ENCODE assay signal across 10 cellular contexts in genomic region chr5:176630681-176631222, GRCh38. TPM values are rescaled to one million over a fixed set of nuclear protein-coding genes. Genes with fewer than 3 reads are reported as not detected.
DNase-seq lines count a peak whose midpoint lies in the region; ATAC-seq and TF ChIP-seq lines count a peak whose summit lies in the region.
"Had no signal": no experiment of that assay in that cellular context is flagged by ENCODE, and none has a peak within 500 bp of the region (broad histone marks: within the 10 kb centered on the region; RNA-seq: fewer than 3 reads in every experiment).

No MANE protein-coding gene starts in this region.

- 6 to 7% methylated on average over 20 of the region's 20 CpGs for WGBS in testis, 2 donors

- no peaks in the 10 kb centered on the region for H3K36me3 Mint-ChIP-seq in activated T-cell treated with anti-CD3 and anti-CD28 coated beads, Interleukin-2, amount 50 U/mL, for 4 hours (ENCODE audit: insufficient read depth)
- no peaks in the 10 kb centered on the region for H3K36me3 Mint-ChIP-seq in activated T-helper 17 cell treated with anti-CD3 and anti-CD28 coated beads, Interleukin-2, amount 50 U/mL, for 72 hours (ENCODE audit: low read depth)
- peaks cover 0 to 5% (median 4%) of the 10 kb centered on the region in 3 donors for H3K36me3 Mint-ChIP-seq in immature natural killer cell

- H3K4me3 ChIP-seq in testis = peak overlapping the region; percentile 26 to 52

- peak overlapping the region; percentile 20 for H3K4me3 Mint-ChIP-seq in activated T-cell treated with anti-CD3 and anti-CD28 coated beads, Interleukin-2, amount 50 U/mL, for 4 hours
- H3K4me3 Mint-ChIP-seq in activated T-helper 17 cell treated with anti-CD3 and anti-CD28 coated beads, Interleukin-2, amount 50 U/mL, for 72 hours = peak overlapping the region; percentile 48
- peak overlapping the region; percentile 23 to 72 (median 57) for H3K4me3 Mint-ChIP-seq in immature natural killer cell

- H3K27me3 ChIP-seq in testis = no peaks in the 10 kb centered on the region

- H3K9me3 Mint-ChIP-seq in activated T-cell treated with anti-CD3 and anti-CD28 coated beads, Interleukin-2, amount 50 U/mL, for 4 hours = no peaks in the 10 kb centered on the region
- H3K9me3 Mint-ChIP-seq in activated T-helper 17 cell treated with anti-CD3 and anti-CD28 coated beads, Interleukin-2, amount 50 U/mL, for 72 hours = no peaks in the 10 kb centered on the region
- H3K9me3 Mint-ChIP-seq in immature natural killer cell = peaks cover 0 to 1% (median 0%) of the 10 kb centered on the region in 6 donors

- no peak for ATAC-seq in activated T-cell treated with anti-CD3 and anti-CD28 coated beads, Interleukin-2, amount 50 U/mL, for 4 hours
- no peak for ATAC-seq in activated T-helper 17 cell treated with anti-CD3 and anti-CD28 coated beads, Interleukin-2, amount 50 U/mL, for 72 hours (replicated peaks)
- no peak for ATAC-seq in HG03432 (IDR thresholded peaks at IDR 0.05; ENCODE audit: unreplicated experiment)
- no peak for ATAC-seq in GM18867 (IDR thresholded peaks at IDR 0.05; ENCODE audit: unreplicated experiment)

- intact Hi-C loops in testis (cut with DNase I; ENCODE audit: low total_unique reads) = loop anchor here (10.0 kb wide), 1 partner anchor 86 kb away; the partner anchor contains the start of gene CDHR2

- H3K4me1 Mint-ChIP-seq in activated T-cell treated with anti-CD3 and anti-CD28 coated beads, Interleukin-2, amount 50 U/mL, for 4 hours (ENCODE audit: low read depth) = peaks cover 20% of the 10 kb centered on the region
- no peaks in the 10 kb centered on the region for H3K4me1 Mint-ChIP-seq in activated T-helper 17 cell treated with anti-CD3 and anti-CD28 coated beads, Interleukin-2, amount 50 U/mL, for 72 hours
- H3K4me1 Mint-ChIP-seq in immature natural killer cell = peaks cover 7 to 15% of the 10 kb centered on the region in 2 donors

- peaks cover 9% of the 10 kb centered on the region for H3K4me1 ChIP-seq in testis

- H3K27ac Mint-ChIP-seq in activated T-helper 17 cell treated with anti-CD3 and anti-CD28 coated beads, Interleukin-2, amount 50 U/mL, for 72 hours = no peak overlapping the region
- H3K27ac Mint-ChIP-seq in immature natural killer cell = no peak overlapping the region

- TF ChIP-seq POLR2A in testis (IDR thresholded peaks at IDR 0.05) = no peak

- H3K36me3 ChIP-seq in testis (ENCODE audit: low read depth, missing control alignments) = no peaks in the 10 kb centered on the region

- no peak for TF ChIP-seq CTCF in testis (IDR thresholded peaks at IDR 0.05)

- no peaks in the 10 kb centered on the region for H3K9me3 ChIP-seq in testis

- no peak overlapping the region for H3K27ac ChIP-seq in testis

- peaks cover 84% of the 10 kb centered on the region for H3K27me3 Mint-ChIP-seq in activated T-cell treated with anti-CD3 and anti-CD28 coated beads, Interleukin-2, amount 50 U/mL, for 4 hours (ENCODE audit: low read depth)
- H3K27me3 Mint-ChIP-seq in activated T-helper 17 cell treated with anti-CD3 and anti-CD28 coated beads, Interleukin-2, amount 50 U/mL, for 72 hours = peaks cover 56% of the 10 kb centered on the region
- peaks cover 13 to 38% (median 24%) of the 10 kb centered on the region in 3 donors for H3K27me3 Mint-ChIP-seq in immature natural killer cell (ENCODE audit: low read depth in 3 of 3)

- DNase-seq in activated T-cell treated with anti-CD3 and anti-CD28 coated beads, Interleukin-2, amount 50 U/mL, for 4 hours = no peak
- no peak for DNase-seq in activated T-cell treated with anti-CD3 and anti-CD28 coated beads for 4 hours
- DNase-seq in immature natural killer cell = no peak
- no peak for DNase-seq in testis
- DNase-seq in HUDEP-2 (lab: John Stamatoyannopoulos, UW; ENCODE audit: unreplicated experiment in 76 of 76) = no peak
- DNase-seq: aorta, NCI-H524 treated with DMSO at 0.1 percent for 48 hours had no signal

RNA-seq across cellular contexts. Expression of gene EIF4E1B, which starts 0.3 kb away (rescaled TPM):
- not detected for total RNA-seq in activated T-cell treated with anti-CD3 and anti-CD28 coated beads, Interleukin-2, amount 50 U/mL, for 4 hours
- total RNA-seq in activated T-helper 17 cell treated with anti-CD3 and anti-CD28 coated beads, Interleukin-2, amount 50 U/mL, for 72 hours = not detected
- polyA plus RNA-seq in immature natural killer cell (not detected), testis (ENCODE audit: insufficient read depth, low read depth, low replicate concordance) (1.0 TPM)
- 1 to 10 TPM in 1 of 2 donors, under 1 TPM in 1; 0.99 to 2.4 TPM for total RNA-seq in testis
- total RNA-seq: aorta had no signal
- polyA plus RNA-seq: aorta had no signal

RNA-seq across cellular contexts. Expression of gene SNCB, which starts 0.4 kb away (rescaled TPM):
- not detected for total RNA-seq in activated T-cell treated with anti-CD3 and anti-CD28 coated beads, Interleukin-2, amount 50 U/mL, for 4 hours
- total RNA-seq in activated T-helper 17 cell treated with anti-CD3 and anti-CD28 coated beads, Interleukin-2, amount 50 U/mL, for 72 hours = not detected
- under 1 TPM in 1 of 3 donors, not detected in 2; 0.26 TPM for polyA plus RNA-seq in immature natural killer cell
- under 1 TPM; 0.31 to 0.74 TPM for total RNA-seq in testis
- 0.62 TPM for polyA plus RNA-seq in testis (ENCODE audit: insufficient read depth, low read depth, low replicate concordance)
- total RNA-seq: aorta had no signal
- polyA plus RNA-seq: aorta had no signal

RNA-seq across cellular contexts. Expression of gene TSPAN17, which starts 16.5 kb away (rescaled TPM):
- total RNA-seq in activated T-cell treated with anti-CD3 and anti-CD28 coated beads, Interleukin-2, amount 50 U/mL, for 4 hours = 10 to 100 TPM; 18.3 to 28.0 (median 24.1) TPM
- total RNA-seq in activated T-helper 17 cell treated with anti-CD3 and anti-CD28 coated beads, Interleukin-2, amount 50 U/mL, for 72 hours = 10 to 100 TPM; 26.7 to 53.0 TPM
- polyA plus RNA-seq in immature natural killer cell (10 to 100 TPM; 45.2 to 53.0 (median 49.4) TPM), testis (ENCODE audit: insufficient read depth, low read depth, low replicate concordance) (57.0 TPM)
- total RNA-seq in testis = 10 to 100 TPM; 31.7 to 51.7 TPM

RNA-seq across cellular contexts. Expression of gene GPRIN1, which starts 20.8 kb away (rescaled TPM):
- 1 to 10 TPM; 3.6 to 5.3 (median 4.5) TPM for total RNA-seq in activated T-cell treated with anti-CD3 and anti-CD28 coated beads, Interleukin-2, amount 50 U/mL, for 4 hours
- 1 to 10 TPM; 4.8 to 8.9 TPM for total RNA-seq in activated T-helper 17 cell treated with anti-CD3 and anti-CD28 coated beads, Interleukin-2, amount 50 U/mL, for 72 hours
- under 1 TPM; 0.34 to 0.63 (median 0.46) TPM for polyA plus RNA-seq in immature natural killer cell
- total RNA-seq in testis = 1 to 10 TPM; 5.7 to 8.4 TPM
- polyA plus RNA-seq in testis (ENCODE audit: insufficient read depth, low read depth, low replicate concordance) = 2.5 TPM
